8 cellular contexts compared by ENCODE assay signal in the genomic region with DNA sequence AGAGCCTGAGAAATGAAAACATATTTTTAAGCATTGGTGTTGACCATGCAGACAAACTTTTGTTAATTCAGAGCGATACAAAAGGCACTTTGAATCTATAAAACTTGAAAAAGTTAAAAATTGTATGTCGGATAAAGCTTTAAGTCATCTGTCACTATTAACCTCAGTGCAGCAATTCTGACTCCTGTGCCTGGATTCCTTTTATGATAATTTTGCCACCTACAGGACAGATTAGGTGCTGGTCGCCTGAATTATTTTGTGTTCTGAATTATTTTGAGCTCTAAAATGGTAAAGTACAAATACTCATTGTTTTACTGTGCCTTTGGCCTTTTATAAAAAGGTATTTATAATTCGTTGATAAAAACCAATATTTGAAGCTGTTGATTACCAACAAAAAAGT. TPM values are rescaled to one million over a fixed set of nuclear protein-coding genes. Genes with fewer than 3 reads are reported as not detected.
DNase-seq lines count a peak whose midpoint lies in the region; ATAC-seq and TF ChIP-seq lines count a peak whose summit lies in the region.

No MANE protein-coding gene starts in this region.

- H3K9me2 ChIP-seq in DOHH2 (replicated peaks; ENCODE audit: control insufficient read depth, low read length) (no peaks in the 10 kb centered on the region), GM23338 (ENCODE audit: insufficient read depth) (no peaks in the 10 kb centered on the region)

- H3K9me3 Mint-ChIP-seq in GM23338 (no peaks in the 10 kb centered on the region), T-cell (no peaks in the 10 kb centered on the region)
- no peaks in the 10 kb centered on the region for H3K9me3 Mint-ChIP-seq in activated T-helper 17 cell treated with anti-CD3 and anti-CD28 coated beads, Interleukin-2, amount 50 U/mL, for 72 hours

- ATAC-seq in GM23338: no peak
- peak; percentile 61 to 78 (median 69) for ATAC-seq in T-cell (replicated peaks in 1 of 4)
- peak; percentile 62 for ATAC-seq in left lobe of liver
- no peak for ATAC-seq in activated T-helper 17 cell treated with anti-CD3 and anti-CD28 coated beads, Interleukin-2, amount 50 U/mL, for 72 hours (replicated peaks)
- no peak for ATAC-seq in HG02759 (IDR thresholded peaks at IDR 0.05; ENCODE audit: unreplicated experiment)

- H3K4me3 ChIP-seq in DOHH2 (ENCODE audit: low read length) (no peak overlapping the region), GM23338 (no peak overlapping the region)

- DNase-seq in GM23338 (ENCODE audit: low spot score) (peak; percentile 16), T-cell (peak in 9 of 34 experiments; percentile 4 to 30 (median 10)), left lobe of liver (ENCODE audit: low spot score) (no peak), hepatic stellate cell (ENCODE audit: low spot score) (no peak), dedifferentiated amniotic fluid mesenchymal stem cell (ENCODE audit: extremely low spot score) (no peak)

- H3K36me3 Mint-ChIP-seq in GM23338 (ENCODE audit: low read depth) (no peaks in the 10 kb centered on the region; the same call in 2 of the 3 replicates), T-cell (peaks cover 34% of the 10 kb centered on the region)
- peaks cover 41% of the 10 kb centered on the region for H3K36me3 Mint-ChIP-seq in activated T-helper 17 cell treated with anti-CD3 and anti-CD28 coated beads, Interleukin-2, amount 50 U/mL, for 72 hours (ENCODE audit: low read depth)

- CTCF ChIA-PET in T-cell (lab: Charles Lee): interaction anchor here (0.5 to 2.9 kb wide), 33 partner anchors 9 to 516 kb away, joined by 3 to 31 read pairs (median 5); a partner anchor contains a TSS

- H3F3A ChIP-seq in DOHH2 (ENCODE audit: control insufficient read depth, insufficient read depth) (no peaks in the 10 kb centered on the region), GM23338 (replicated peaks; ENCODE audit: low read depth) (no peaks in the 10 kb centered on the region)

- no peaks in the 10 kb centered on the region for H3K79me2 ChIP-seq in DOHH2 (ENCODE audit: control insufficient read depth, low read length)
- H3K79me2 ChIP-seq in GM23338 (replicated peaks; ENCODE audit: insufficient read depth): no peaks in the 10 kb centered on the region

- H3K4me3 Mint-ChIP-seq in GM23338 (no peak overlapping the region), T-cell (no peak overlapping the region)
- no peak overlapping the region for H3K4me3 Mint-ChIP-seq in activated T-helper 17 cell treated with anti-CD3 and anti-CD28 coated beads, Interleukin-2, amount 50 U/mL, for 72 hours

- H3K36me3 ChIP-seq in DOHH2 (ENCODE audit: control insufficient read depth, low read length) (no peaks in the 10 kb centered on the region), GM23338 (ENCODE audit: insufficient read depth) (no peaks in the 10 kb centered on the region)

- H3K27ac ChIP-seq in DOHH2 (ENCODE audit: low read depth, low read length) (no peak overlapping the region), GM23338 (ENCODE audit: low read depth) (no peak overlapping the region)

- no peak overlapping the region for H3K27ac Mint-ChIP-seq in GM23338
- H3K27ac Mint-ChIP-seq in T-cell: peak overlapping the region; percentile 49 to 74
- no peak overlapping the region for H3K27ac Mint-ChIP-seq in activated T-helper 17 cell treated with anti-CD3 and anti-CD28 coated beads, Interleukin-2, amount 50 U/mL, for 72 hours

- no peaks in the 10 kb centered on the region for H3K9me3 ChIP-seq in DOHH2 (ENCODE audit: control insufficient read depth, insufficient read depth, low read length)

- H3K4me2 ChIP-seq in DOHH2 (ENCODE audit: low read length) (no peak overlapping the region), GM23338 (no peak overlapping the region)

- H4K20me1 ChIP-seq in DOHH2 (ENCODE audit: control insufficient read depth, insufficient read depth, low read depth, low read length) (no peaks in the 10 kb centered on the region), GM23338 (replicated peaks; ENCODE audit: insufficient read depth) (no peaks in the 10 kb centered on the region; the same call in 1 of the 2 replicates)

- H3K4me1 ChIP-seq in DOHH2 (ENCODE audit: control insufficient read depth, low read length): no peaks in the 10 kb centered on the region
- no peaks in the 10 kb centered on the region for H3K4me1 ChIP-seq in GM23338 (ENCODE audit: insufficient read depth)

- POLR2A ChIA-PET in T-cell (lab: Charles Lee): interaction anchor here (0.5 to 1.5 kb wide), 13 partner anchors 22 to 130 kb away, joined by 3 to 9 read pairs (median 4); a partner anchor contains a TSS

- TF ChIP-seq CTCF in DOHH2 (IDR thresholded peaks at IDR 0.05; ENCODE audit: low read depth, low read length, poor library complexity, severe bottlenecking): peak; percentile 60
- peak in 1 of 2 experiments; percentile 25; a peak in 2 of 4 replicates for TF ChIP-seq CTCF in GM23338 (conservative IDR thresholded peaks at IDR 0.05; ENCODE audit: low read depth in 2 of 2)

- H3K4me1 Mint-ChIP-seq in GM23338: no peaks in the 10 kb centered on the region
- peaks cover 10 to 18% (median 14%) of the 10 kb centered on the region in 3 donors for H3K4me1 Mint-ChIP-seq in T-cell
- H3K4me1 Mint-ChIP-seq in activated T-helper 17 cell treated with anti-CD3 and anti-CD28 coated beads, Interleukin-2, amount 50 U/mL, for 72 hours: no peaks in the 10 kb centered on the region

- H3K27me3 ChIP-seq in DOHH2 (ENCODE audit: control insufficient read depth, low read length) (peaks cover 3% of the 10 kb centered on the region; the same call in 1 of the 2 replicates), GM23338 (ENCODE audit: insufficient read depth) (no peaks in the 10 kb centered on the region)

- H2AFZ ChIP-seq in GM23338: no peak overlapping the region

- H3K27me3 Mint-ChIP-seq in GM23338 (ENCODE audit: insufficient read depth, low read depth, poor library complexity) (no peaks in the 10 kb centered on the region), T-cell (no peaks in the 10 kb centered on the region)
- no peaks in the 10 kb centered on the region for H3K27me3 Mint-ChIP-seq in activated T-helper 17 cell treated with anti-CD3 and anti-CD28 coated beads, Interleukin-2, amount 50 U/mL, for 72 hours

TF ChIP-seq in GM23338, 12 proteins besides CTCF, POLR2A, EP300 and RAD21 (continues in another document):
- TF ChIP-seq, protein P1, sequence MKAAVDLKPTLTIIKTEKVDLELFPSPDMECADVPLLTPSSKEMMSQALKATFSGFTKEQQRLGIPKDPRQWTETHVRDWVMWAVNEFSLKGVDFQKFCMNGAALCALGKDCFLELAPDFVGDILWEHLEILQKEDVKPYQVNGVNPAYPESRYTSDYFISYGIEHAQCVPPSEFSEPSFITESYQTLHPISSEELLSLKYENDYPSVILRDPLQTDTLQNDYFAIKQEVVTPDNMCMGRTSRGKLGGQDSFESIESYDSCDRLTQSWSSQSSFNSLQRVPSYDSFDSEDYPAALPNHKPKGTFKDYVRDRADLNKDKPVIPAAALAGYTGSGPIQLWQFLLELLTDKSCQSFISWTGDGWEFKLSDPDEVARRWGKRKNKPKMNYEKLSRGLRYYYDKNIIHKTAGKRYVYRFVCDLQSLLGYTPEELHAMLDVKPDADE (IDR thresholded peaks at IDR 0.05): no peak
- TF ChIP-seq POLR2AphosphoS5 (IDR thresholded peaks at IDR 0.05; ENCODE audit: low read depth): no peak
- TF ChIP-seq JUNB (IDR thresholded peaks at IDR 0.05; ENCODE audit: unreplicated experiment): no peak
- TF ChIP-seq CREB1 (CRISPR knock-in tag; IDR thresholded peaks at IDR 0.05; ENCODE audit: low read depth): no peak
- TF ChIP-seq, protein P2, sequence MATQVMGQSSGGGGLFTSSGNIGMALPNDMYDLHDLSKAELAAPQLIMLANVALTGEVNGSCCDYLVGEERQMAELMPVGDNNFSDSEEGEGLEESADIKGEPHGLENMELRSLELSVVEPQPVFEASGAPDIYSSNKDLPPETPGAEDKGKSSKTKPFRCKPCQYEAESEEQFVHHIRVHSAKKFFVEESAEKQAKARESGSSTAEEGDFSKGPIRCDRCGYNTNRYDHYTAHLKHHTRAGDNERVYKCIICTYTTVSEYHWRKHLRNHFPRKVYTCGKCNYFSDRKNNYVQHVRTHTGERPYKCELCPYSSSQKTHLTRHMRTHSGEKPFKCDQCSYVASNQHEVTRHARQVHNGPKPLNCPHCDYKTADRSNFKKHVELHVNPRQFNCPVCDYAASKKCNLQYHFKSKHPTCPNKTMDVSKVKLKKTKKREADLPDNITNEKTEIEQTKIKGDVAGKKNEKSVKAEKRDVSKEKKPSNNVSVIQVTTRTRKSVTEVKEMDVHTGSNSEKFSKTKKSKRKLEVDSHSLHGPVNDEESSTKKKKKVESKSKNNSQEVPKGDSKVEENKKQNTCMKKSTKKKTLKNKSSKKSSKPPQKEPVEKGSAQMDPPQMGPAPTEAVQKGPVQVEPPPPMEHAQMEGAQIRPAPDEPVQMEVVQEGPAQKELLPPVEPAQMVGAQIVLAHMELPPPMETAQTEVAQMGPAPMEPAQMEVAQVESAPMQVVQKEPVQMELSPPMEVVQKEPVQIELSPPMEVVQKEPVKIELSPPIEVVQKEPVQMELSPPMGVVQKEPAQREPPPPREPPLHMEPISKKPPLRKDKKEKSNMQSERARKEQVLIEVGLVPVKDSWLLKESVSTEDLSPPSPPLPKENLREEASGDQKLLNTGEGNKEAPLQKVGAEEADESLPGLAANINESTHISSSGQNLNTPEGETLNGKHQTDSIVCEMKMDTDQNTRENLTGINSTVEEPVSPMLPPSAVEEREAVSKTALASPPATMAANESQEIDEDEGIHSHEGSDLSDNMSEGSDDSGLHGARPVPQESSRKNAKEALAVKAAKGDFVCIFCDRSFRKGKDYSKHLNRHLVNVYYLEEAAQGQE (IDR thresholded peaks at IDR 0.05; ENCODE audit: unreplicated experiment): no peak
- TF ChIP-seq EZH2phosphoT487 (IDR thresholded peaks at IDR 0.05; ENCODE audit: unreplicated experiment): no peak
- no peak for TF ChIP-seq ZNF114 (CRISPR knock-in tag; IDR thresholded peaks at IDR 0.05)
- TF ChIP-seq NANOG (IDR thresholded peaks at IDR 0.05; ENCODE audit: borderline replicate concordance): no peak
- no peak for TF ChIP-seq EZH2 (IDR thresholded peaks at IDR 0.05; ENCODE audit: low read depth, unreplicated experiment)

RNA-seq across cellular contexts. Expression of a gene that starts 19.4 kb away (rescaled TPM):
- 89.6 and 134 TPM in 2 replicates for total RNA-seq in GM23338 (2014; rRNA removed; shearing (Covaris generic))
- 48.9 and 58.0 TPM in 2 replicates for polyA plus RNA-seq in GM23338 (2016; fragmentation: Nextera tagmentation; extraction: Ambion mirVana)
- total RNA-seq in T-cell (100 to 1,000 TPM in 1 of 5 donors, 10 to 100 TPM in 4; 61.3 to 103 (median 67.5) TPM), left lobe of liver (12.0 TPM)
- 10 to 100 TPM; 43.3 to 51.2 TPM for total RNA-seq in activated T-helper 17 cell treated with anti-CD3 and anti-CD28 coated beads, Interleukin-2, amount 50 U/mL, for 72 hours

RNA-seq across cellular contexts. Expression of a gene that starts 53.7 kb away (rescaled TPM):
- 29.2 and 34.8 TPM in 2 replicates for total RNA-seq in GM23338 (2014; rRNA removed; shearing (Covaris generic))
- 10.9 and 11.4 TPM in 2 replicates for polyA plus RNA-seq in GM23338 (2016; fragmentation: Nextera tagmentation; extraction: Ambion mirVana)
- total RNA-seq in T-cell: 10 to 100 TPM; 33.6 to 70.1 (median 37.4) TPM
- 9.0 TPM for total RNA-seq in left lobe of liver
- 10 to 100 TPM; 14.5 to 16.1 TPM for total RNA-seq in activated T-helper 17 cell treated with anti-CD3 and anti-CD28 coated beads, Interleukin-2, amount 50 U/mL, for 72 hours

Comparison
In these comparisons a context has a peak if more than half of its experiments do, and no peak if none do; other contexts are left out.
1. ATAC-seq: peak in T-cell (4 of 4) and left lobe of liver (single experiment); none in GM23338 (single experiment), activated T-helper 17 cell treated with anti-CD3 and anti-CD28 coated beads, Interleukin-2, amount 50 U/mL, for 72 hours (single experiment) and HG02759 (single experiment).
2. H3K27ac Mint-ChIP-seq: peak in T-cell (2 of 2); none in GM23338 (single experiment) and activated T-helper 17 cell treated with anti-CD3 and anti-CD28 coated beads, Interleukin-2, amount 50 U/mL, for 72 hours (single experiment).